16 cellular contexts compared by ENCODE assay signal in the genomic region with DNA sequence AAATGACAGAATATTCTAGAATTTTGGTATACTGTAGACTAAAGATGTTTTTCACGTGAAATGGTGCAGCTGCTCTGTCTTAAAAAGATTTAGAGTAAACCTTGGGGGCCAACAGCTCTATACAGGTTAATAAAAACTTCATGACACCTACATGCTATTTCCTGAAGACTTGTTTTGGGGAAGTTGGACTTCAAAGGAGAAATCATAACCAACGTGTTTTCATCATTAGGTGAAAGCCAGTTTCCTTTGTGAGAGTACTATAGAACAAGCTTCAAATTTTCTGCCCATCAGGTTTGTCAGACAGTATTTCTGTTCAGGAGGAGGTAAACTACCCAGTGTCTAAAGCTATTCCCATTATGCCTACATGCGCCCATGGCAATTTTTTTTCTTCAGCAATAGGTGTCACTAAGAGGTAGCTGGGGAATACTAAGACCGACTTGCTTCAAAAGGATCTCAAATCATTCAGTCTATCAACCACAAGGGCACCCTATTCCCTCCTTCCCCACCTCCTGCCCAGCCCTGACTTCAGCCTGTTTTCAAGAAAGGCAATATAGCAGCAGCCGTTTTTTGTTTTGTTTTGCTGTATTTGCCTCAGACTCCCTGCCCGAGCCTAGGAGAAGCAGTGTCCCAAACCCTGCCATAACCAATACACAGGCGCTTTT.
"Had no signal": no experiment of that assay in that cellular context is flagged by ENCODE, and none has a peak within 500 bp of the region (broad histone marks: within the 10 kb centered on the region; RNA-seq: fewer than 3 reads in every experiment).

No MANE protein-coding gene starts in this region.

- H3K4me1 ChIP-seq: colonic mucosa, gastrocnemius medialis, heart right ventricle, left ventricle myocardium inferior, upper lobe of right lung had no signal

- ATAC-seq: gastrocnemius medialis; heart right ventricle; natural killer cell treated with Interleukin-12 subunit alpha and Interleukin-12 subunit beta and Interleukin-15 and Interleukin-18, amount 100 ng/mL, for 72 hours; upper lobe of right lung had no signal

- H3K9me3 Mint-ChIP-seq: activated naive CD4-positive, alpha-beta T cell treated with anti-CD3 and anti-CD28 coated beads, Interleukin-2, amount 10 ng/mL, durations not matched to agents 7 days and 5 days; activated T-helper 2 cell treated with anti-CD3 and anti-CD28 coated beads, Interferon-gamma antibody, Interleukin-2, Interleukin-4, amounts not matched to agents 10 μg/mL and 5 μg/mL and 100 μg/mL, durations not matched to agents 14 hours and 24 hours and 36 hours; memory B cell; natural killer cell treated with Interleukin-12 subunit alpha and Interleukin-12 subunit beta and Interleukin-15 and Interleukin-18, amount 100 ng/mL, for 72 hours; stimulated activated naive CD8-positive, alpha-beta T cell treated with anti-CD3 and anti-CD28 coated beads, Interleukin-15, Interleukin-2, amounts not matched to agents 100 ng/mL and 50 ng/mL, for 24 hours had no signal

- H3K27ac Mint-ChIP-seq: activated naive CD4-positive, alpha-beta T cell treated with anti-CD3 and anti-CD28 coated beads, Interleukin-2, amount 10 ng/mL, durations not matched to agents 7 days and 5 days; activated T-helper 2 cell treated with anti-CD3 and anti-CD28 coated beads, Interferon-gamma antibody, Interleukin-2, Interleukin-4, amounts not matched to agents 10 μg/mL and 5 μg/mL and 100 μg/mL, durations not matched to agents 14 hours and 24 hours and 36 hours; memory B cell; natural killer cell treated with Interleukin-12 subunit alpha and Interleukin-12 subunit beta and Interleukin-15 and Interleukin-18, amount 100 ng/mL, for 72 hours; stimulated activated naive CD8-positive, alpha-beta T cell treated with anti-CD3 and anti-CD28 coated beads, Interleukin-15, Interleukin-2, amounts not matched to agents 100 ng/mL and 50 ng/mL, for 24 hours had no signal

- DNase-seq: activated CD4-positive, alpha-beta T cell treated with anti-CD3 and anti-CD28 coated beads, Interleukin-2, amount 50 U/mL, for 1 hour; activated naive CD4-positive, alpha-beta T cell treated with anti-CD3 and anti-CD28 coated beads, Interleukin-2, amount 10 ng/mL, durations not matched to agents 7 days and 5 days; colonic mucosa; effector CD4-positive, alpha-beta T cell; gastrocnemius medialis; heart right ventricle; left ventricle myocardium inferior; ovary; stimulated activated CD4-positive, alpha-beta T cell treated with anti-CD3 and anti-CD28 coated beads, Interleukin-4, amount 100 ng/mL, for 1 hour; stimulated activated CD8-positive, alpha-beta memory T cell treated with anti-CD3 and anti-CD28 coated beads, Interleukin-4, amount 100 ng/mL, for 48 hours; T1000; upper lobe of right lung had no signal

- H3K36me3 Mint-ChIP-seq: activated naive CD4-positive, alpha-beta T cell treated with anti-CD3 and anti-CD28 coated beads, Interleukin-2, amount 10 ng/mL, durations not matched to agents 7 days and 5 days; memory B cell; natural killer cell treated with Interleukin-12 subunit alpha and Interleukin-12 subunit beta and Interleukin-15 and Interleukin-18, amount 100 ng/mL, for 72 hours had no signal

- H3K36me3 ChIP-seq: colonic mucosa, gastrocnemius medialis, heart right ventricle, left ventricle myocardium inferior, ovary, upper lobe of right lung had no signal

- H3K4me1 Mint-ChIP-seq: activated naive CD4-positive, alpha-beta T cell treated with anti-CD3 and anti-CD28 coated beads, Interleukin-2, amount 10 ng/mL, durations not matched to agents 7 days and 5 days; memory B cell had no signal

- H3K9me3 ChIP-seq: colonic mucosa, gastrocnemius medialis, heart right ventricle, left ventricle myocardium inferior, ovary, upper lobe of right lung had no signal

- H3K27me3 ChIP-seq: colonic mucosa, gastrocnemius medialis, ovary, upper lobe of right lung had no signal

- H3K27ac ChIP-seq: colonic mucosa, gastrocnemius medialis, heart right ventricle, left ventricle myocardium inferior, ovary, upper lobe of right lung had no signal

- H3K4me3 ChIP-seq: colonic mucosa, gastrocnemius medialis, heart right ventricle, left ventricle myocardium inferior, ovary, upper lobe of right lung had no signal

- H3K27me3 Mint-ChIP-seq: activated naive CD4-positive, alpha-beta T cell treated with anti-CD3 and anti-CD28 coated beads, Interleukin-2, amount 10 ng/mL, durations not matched to agents 7 days and 5 days; memory B cell had no signal

- H3K4me3 Mint-ChIP-seq: activated naive CD4-positive, alpha-beta T cell treated with anti-CD3 and anti-CD28 coated beads, Interleukin-2, amount 10 ng/mL, durations not matched to agents 7 days and 5 days; memory B cell; natural killer cell treated with Interleukin-12 subunit alpha and Interleukin-12 subunit beta and Interleukin-15 and Interleukin-18, amount 100 ng/mL, for 72 hours; stimulated activated naive CD8-positive, alpha-beta T cell treated with anti-CD3 and anti-CD28 coated beads, Interleukin-15, Interleukin-2, amounts not matched to agents 100 ng/mL and 50 ng/mL, for 24 hours had no signal
